ENCODE assay signal across 10 cellular contexts in genomic region chrX:2693123-2693438, GRCh38. TPM values are rescaled to one million over a fixed set of nuclear protein-coding genes. Genes with fewer than 3 reads are reported as not detected.
DNase-seq lines count a peak whose midpoint lies in the region; ATAC-seq and TF ChIP-seq lines count a peak whose summit lies in the region.
"Had no signal": no experiment of that assay in that cellular context is flagged by ENCODE, and none has a peak within 500 bp of the region (broad histone marks: within the 10 kb centered on the region; RNA-seq: fewer than 3 reads in every experiment).

No MANE protein-coding gene starts in this region.

- WGBS in heart right ventricle, 2 donors: 33% methylated on average over 5 of the region's 5 CpGs
- WGBS in urinary bladder: 43% methylated on average over 5 of the region's 5 CpGs

- POLR2A ChIA-PET in activated naive CD8-positive, alpha-beta T cell treated with anti-CD3 and anti-CD28 coated beads, Interleukin-2, amount 10 ng/mL, durations not matched to agents 7 days and 5 days (lab: Charles Lee): no interaction called here
- POLR2A ChIA-PET in HEK293T (lab: Yijun Ruan, JAX): no interaction called here

- H3K27ac ChIP-seq in heart right ventricle (peak overlapping the region in 7 of 10 donors; percentile 89 to 95 (median 93)), urinary bladder (ENCODE audit: low read depth) (no peak overlapping the region)

- peaks cover 0 to 7% (median 0%) of the 10 kb centered on the region in 9 donors for H3K36me3 ChIP-seq in heart right ventricle
- H3K36me3 ChIP-seq in urinary bladder (ENCODE audit: insufficient read depth): no peaks in the 10 kb centered on the region

- no peak for ATAC-seq in heart right ventricle
- no peak for ATAC-seq in left ventricle myocardium superior
- no peak for ATAC-seq in activated naive CD8-positive, alpha-beta T cell treated with anti-CD3 and anti-CD28 coated beads, Interleukin-2, amount 10 ng/mL, durations not matched to agents 7 days and 5 days (ENCODE audit: low read depth)

- CTCF ChIA-PET in HEK293T (lab: Yijun Ruan, JAX): no interaction called here

- H3K27me3 ChIP-seq in heart right ventricle (peaks cover 0 to 13% (median 0%) of the 10 kb centered on the region in 7 donors), mononuclear cell (ENCODE audit: insufficient read depth, low read length) (no peaks in the 10 kb centered on the region)

- H3K27ac Mint-ChIP-seq in activated naive CD8-positive, alpha-beta T cell treated with anti-CD3 and anti-CD28 coated beads, Interleukin-2, amount 10 ng/mL, durations not matched to agents 7 days and 5 days: peak overlapping the region; percentile 94

- peak overlapping the region; percentile 95 for H3K4me3 Mint-ChIP-seq in activated naive CD8-positive, alpha-beta T cell treated with anti-CD3 and anti-CD28 coated beads, Interleukin-2, amount 10 ng/mL, durations not matched to agents 7 days and 5 days

- no peaks in the 10 kb centered on the region for H3K9me3 ChIP-seq in heart right ventricle
- H3K9me3 ChIP-seq in mononuclear cell (ENCODE audit: low read depth, low read length): no peaks in the 10 kb centered on the region

- H3K4me3 ChIP-seq in heart right ventricle (peak overlapping the region in 9 of 10 donors; percentile 77 to 100 (median 97)), mononuclear cell (ENCODE audit: low read length) (peak overlapping the region; percentile 85), urinary bladder (ENCODE audit: low read depth, low read length) (peak overlapping the region; percentile 90)

- DNase-seq in heart right ventricle: no peak
- no peak for DNase-seq in left ventricle myocardium superior
- no peak for DNase-seq in activated naive CD8-positive, alpha-beta T cell treated with anti-CD3 and anti-CD28 coated beads, Interleukin-2, amount 10 ng/mL, durations not matched to agents 7 days and 5 days
- no peak for DNase-seq in HUDEP-2 (lab: John Stamatoyannopoulos, UW; ENCODE audit: unreplicated experiment in 76 of 76)
- DNase-seq in HEK293T (ENCODE audit: extremely low spot score): no peak
- no peak for DNase-seq in amniotic stem cell (lab: John Stamatoyannopoulos, UW)
- DNase-seq: NCI-H748 treated with DMSO at 0.1 percent for 48 hours; stimulated activated CD4-positive, alpha-beta T cell treated with anti-CD3 and anti-CD28 coated beads, Interleukin-12 subunit alpha, Interleukin-12 subunit beta, amount 100 ng/mL, for 4 hours had no signal

- H3K27me3 Mint-ChIP-seq in activated naive CD8-positive, alpha-beta T cell treated with anti-CD3 and anti-CD28 coated beads, Interleukin-2, amount 10 ng/mL, durations not matched to agents 7 days and 5 days: no peaks in the 10 kb centered on the region

- H3K9me3 Mint-ChIP-seq in activated naive CD8-positive, alpha-beta T cell treated with anti-CD3 and anti-CD28 coated beads, Interleukin-2, amount 10 ng/mL, durations not matched to agents 7 days and 5 days: no peaks in the 10 kb centered on the region

- H3K4me1 Mint-ChIP-seq in activated naive CD8-positive, alpha-beta T cell treated with anti-CD3 and anti-CD28 coated beads, Interleukin-2, amount 10 ng/mL, durations not matched to agents 7 days and 5 days: peaks cover 48% of the 10 kb centered on the region

- H3K4me1 ChIP-seq in heart right ventricle: peaks cover 53 to 67% (median 59%) of the 10 kb centered on the region in 9 donors
- peaks cover 63% of the 10 kb centered on the region for H3K4me1 ChIP-seq in mononuclear cell (ENCODE audit: insufficient read depth, low read length)
- no peaks in the 10 kb centered on the region for H3K4me1 ChIP-seq in urinary bladder (ENCODE audit: insufficient read depth)

- TF ChIP-seq CTCF in heart right ventricle (IDR thresholded peaks at IDR 0.05): no peak

- H3K36me3 Mint-ChIP-seq in activated naive CD8-positive, alpha-beta T cell treated with anti-CD3 and anti-CD28 coated beads, Interleukin-2, amount 10 ng/mL, durations not matched to agents 7 days and 5 days: peaks cover 18% of the 10 kb centered on the region

- intact Hi-C loops in heart right ventricle (cut with DNase I): no loop called here
- intact Hi-C loops in left ventricle myocardium superior (cut with micrococcal nuclease): no loop called here

TF ChIP-seq in HEK293T, 16 proteins besides CTCF, POLR2A, EP300 and RAD21:
- TF ChIP-seq FOXK2 (IDR thresholded peaks at IDR 0.05): no peak
- no peak for TF ChIP-seq HDGF (IDR thresholded peaks at IDR 0.05; ENCODE audit: borderline replicate concordance)
- no peak for TF ChIP-seq NFRKB (IDR thresholded peaks at IDR 0.05)
- no peak for TF ChIP-seq L3MBTL2 (conservative IDR thresholded peaks at IDR 0.05)
- no peak for TF ChIP-seq LEF1 (IDR thresholded peaks at IDR 0.05; ENCODE audit: borderline replicate concordance)
- no peak for TF ChIP-seq CTBP1 (IDR thresholded peaks at IDR 0.05; ENCODE audit: borderline replicate concordance)
- no peak for TF ChIP-seq FOXM1 (IDR thresholded peaks at IDR 0.05; ENCODE audit: borderline replicate concordance)
- no peak for TF ChIP-seq ZNF384 (IDR thresholded peaks at IDR 0.05)
- no peak for TF ChIP-seq SUZ12 (IDR thresholded peaks at IDR 0.05)
- TF ChIP-seq ELF4 (IDR thresholded peaks at IDR 0.05): no peak
- TF ChIP-seq FOXA1 (IDR thresholded peaks at IDR 0.05): no peak
- TF ChIP-seq TARDBP (IDR thresholded peaks at IDR 0.05): no peak
- no peak for TF ChIP-seq SP1 (IDR thresholded peaks at IDR 0.05)
- TF ChIP-seq, protein P1, sequence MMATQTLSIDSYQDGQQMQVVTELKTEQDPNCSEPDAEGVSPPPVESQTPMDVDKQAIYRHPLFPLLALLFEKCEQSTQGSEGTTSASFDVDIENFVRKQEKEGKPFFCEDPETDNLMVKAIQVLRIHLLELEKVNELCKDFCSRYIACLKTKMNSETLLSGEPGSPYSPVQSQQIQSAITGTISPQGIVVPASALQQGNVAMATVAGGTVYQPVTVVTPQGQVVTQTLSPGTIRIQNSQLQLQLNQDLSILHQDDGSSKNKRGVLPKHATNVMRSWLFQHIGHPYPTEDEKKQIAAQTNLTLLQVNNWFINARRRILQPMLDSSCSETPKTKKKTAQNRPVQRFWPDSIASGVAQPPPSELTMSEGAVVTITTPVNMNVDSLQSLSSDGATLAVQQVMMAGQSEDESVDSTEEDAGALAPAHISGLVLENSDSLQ (IDR thresholded peaks at IDR 0.05): no peak
- no peak for TF ChIP-seq ARNT (IDR thresholded peaks at IDR 0.05)
- no peak for TF ChIP-seq BHLHE40 (IDR thresholded peaks at IDR 0.05; ENCODE audit: borderline replicate concordance)
TF ChIP-seq in HEK293T: peak in this region for 0.

RNA-seq across cellular contexts. Expression of gene CD99, which starts 2.0 kb away (rescaled TPM):
- 100 to 1,000 TPM; 202 to 400 (median 256) TPM for total RNA-seq in heart right ventricle
- polyA plus RNA-seq in heart right ventricle: 100 to 1,000 TPM; 323 to 419 TPM
- 360 TPM for total RNA-seq in left ventricle myocardium superior
- 100 to 1,000 TPM; 255 to 256 TPM for total RNA-seq in activated naive CD8-positive, alpha-beta T cell treated with anti-CD3 and anti-CD28 coated beads, Interleukin-2, amount 10 ng/mL, durations not matched to agents 7 days and 5 days
- total RNA-seq in mononuclear cell: 184 TPM
- total RNA-seq in urinary bladder: 95.6 TPM
- 496 TPM for polyA plus RNA-seq in urinary bladder

RNA-seq across cellular contexts. Expression of gene XG, which starts 58.8 kb away (rescaled TPM):
- total RNA-seq in heart right ventricle (1 to 10 TPM in 1 of 10 donors, under 1 TPM in 7, not detected in 2; 0.24 to 1.5 (median 0.30) TPM), left ventricle myocardium superior (0.32 TPM), mononuclear cell (0.10 TPM), urinary bladder (0.58 TPM)
- polyA plus RNA-seq in heart right ventricle (under 1 TPM; 0.16 to 0.29 TPM), urinary bladder (2.0 TPM)
- under 1 TPM in 1 of 2 experiments, not detected in 1; 0.43 TPM for total RNA-seq in activated naive CD8-positive, alpha-beta T cell treated with anti-CD3 and anti-CD28 coated beads, Interleukin-2, amount 10 ng/mL, durations not matched to agents 7 days and 5 days
